ENCODE assay signal across 8 cellular contexts in genomic region chr19:16325671-16326400, GRCh38. TPM values are rescaled to one million over a fixed set of nuclear protein-coding genes. Genes with fewer than 3 reads are reported as not detected.
DNase-seq lines count a peak whose midpoint lies in the region; ATAC-seq and TF ChIP-seq lines count a peak whose summit lies in the region.

No MANE protein-coding gene starts in this region.

- ATAC-seq in HCT116 (no peak), GM19324 (IDR thresholded peaks at IDR 0.05; ENCODE audit: low FRiP score, unreplicated experiment) (no peak), HG03521 (IDR thresholded peaks at IDR 0.05; ENCODE audit: unreplicated experiment) (no peak)

- H3K4me1 ChIP-seq in HCT116 (ENCODE audit: control insufficient read depth in 1 of 2, insufficient read depth in 2 of 2, low read length in 2 of 2) (peaks cover 13 to 30% of the 10 kb centered on the region in 2 experiments), mesendoderm (ENCODE audit: control insufficient read depth, low read depth, low read length) (no peaks in the 10 kb centered on the region)

- H3K4ac ChIP-seq in mesendoderm (ENCODE audit: low read depth, low read length), result no peak overlapping the region

- H2BK120ac ChIP-seq in mesendoderm (ENCODE audit: low read depth, low read length), result no peak overlapping the region

- DNase-seq in HCT116 (ENCODE audit: low read depth, low spot score) (no peak), T-helper 1 cell (peak; percentile 38 to 64 (median 46)), choroid plexus epithelial cell (ENCODE audit: low read depth) (peak; percentile 28), mesendoderm (peak; percentile 75), substantia nigra (lab: John Stamatoyannopoulos, UW) (peak in 1 of 49 donors; percentile 42), cortex of kidney (lab: John Stamatoyannopoulos, UW) (no peak)

- H3K56ac ChIP-seq in mesendoderm (ENCODE audit: low read length), result no peak overlapping the region

- no TSS peak for BruUV-seq in HCT116 (replicated peaks; lab: Mats Ljungman, UMichigan)

- no peaks in the 10 kb centered on the region for H3K79me1 ChIP-seq in mesendoderm (ENCODE audit: low read length)

- no peak for TF ChIP-seq POLR2A in HCT116 (IDR thresholded peaks at IDR 0.05; ENCODE audit: borderline replicate concordance, extremely low read depth, insufficient read depth, insufficient read length)

- CTCF ChIA-PET in HCT116 (lab: Charles Lee), result no interaction called here

- H3K36me3 ChIP-seq in HCT116 (ENCODE audit: control insufficient read depth in 1 of 2, insufficient read depth in 2 of 2, low read length in 2 of 2), result peaks cover 5 to 11% of the 10 kb centered on the region in 2 experiments; a peak in 2 of 4 replicates
- no peaks in the 10 kb centered on the region for H3K36me3 ChIP-seq in mesendoderm (ENCODE audit: control insufficient read depth, insufficient read depth, low read length)

- H2AK5ac ChIP-seq in mesendoderm (ENCODE audit: low read length), result no peak overlapping the region

- no peak overlapping the region for H3K23ac ChIP-seq in mesendoderm (ENCODE audit: low read length)

- no peaks in the 10 kb centered on the region for H3K27me3 ChIP-seq in HCT116 (ENCODE audit: insufficient read depth, low read length)
- peaks cover 37% of the 10 kb centered on the region for H3K27me3 ChIP-seq in mesendoderm (ENCODE audit: insufficient read depth, low read length, poor library complexity)

- H4K5ac ChIP-seq in mesendoderm (ENCODE audit: low read length), result no peak overlapping the region

- POLR2A ChIA-PET in HCT116 (lab: Charles Lee), result interaction anchor here (1.6 to 1.8 kb wide), 3 partner anchors 12 to 79 kb away, joined by 9 to 42 read pairs (median 14); no protein-coding TSS in a partner anchor

- TF ChIP-seq CTCF in HCT116 (IDR thresholded peaks at IDR 0.05 in 2 of 3, conservative IDR thresholded peaks at IDR 0.05 in 1 of 3; ENCODE audit: borderline replicate concordance in 1 of 3, insufficient read depth in 1 of 3, low read depth in 2 of 3, low read length in 2 of 3) (no peak), choroid plexus epithelial cell (conservative IDR thresholded peaks at IDR 0.05; ENCODE audit: low read depth, low read length) (no peak)

- no peak overlapping the region for H3K18ac ChIP-seq in mesendoderm (ENCODE audit: low read length)

- intact Hi-C loops in HCT116 (cut with micrococcal nuclease), result loop anchor here (5.0 kb wide), 1 partner anchor 79 kb away; no protein-coding TSS in a partner anchor

- no peak for TF ChIP-seq RAD21 in HCT116 (IDR thresholded peaks at IDR 0.05; ENCODE audit: low read depth)

- H3K79me2 ChIP-seq in HCT116 (ENCODE audit: insufficient read depth, low read length) (peaks cover 23% of the 10 kb centered on the region), mesendoderm (ENCODE audit: control insufficient read depth, insufficient read depth, low read length) (no peaks in the 10 kb centered on the region)

- H3K9me2 ChIP-seq in HCT116 (ENCODE audit: insufficient read depth), result no peaks in the 10 kb centered on the region

- no peak overlapping the region for H4K8ac ChIP-seq in mesendoderm (ENCODE audit: low read depth, low read length)

- 0 out of 2 replicates have a peak, but pooled peaks cover 8% of the 10 kb centered on the region for H4K20me1 ChIP-seq in HCT116 (ENCODE audit: insufficient read depth)

- peak overlapping the region; percentile 25 for H3K9ac ChIP-seq in HCT116 (ENCODE audit: low read length)
- H3K9ac ChIP-seq in mesendoderm (ENCODE audit: low read length), result peak overlapping the region; percentile 28

- H2AFZ ChIP-seq in HCT116 (ENCODE audit: low read depth, low read length, poor library complexity, severe bottlenecking), result no peak overlapping the region

- H2BK5ac ChIP-seq in mesendoderm (ENCODE audit: low read length), result no peak overlapping the region

- no peaks in the 10 kb centered on the region for H3K9me3 ChIP-seq in HCT116 (ENCODE audit: control insufficient read depth in 1 of 2, insufficient read depth in 1 of 2, low read depth in 1 of 2, low read length in 2 of 2)

- H3K4me2 ChIP-seq in HCT116 (ENCODE audit: low read length), result peak overlapping the region; percentile 72
- H3K4me2 ChIP-seq in mesendoderm (ENCODE audit: low read length), result peak overlapping the region; percentile 64

- H3K4me3 ChIP-seq in HCT116 (replicated peaks in 1 of 2; ENCODE audit: low read depth in 1 of 2, low read length in 2 of 2) (peak overlapping the region; percentile 51 to 59), choroid plexus epithelial cell (ENCODE audit: low read depth, low read length) (peak overlapping the region; percentile 70), mesendoderm (ENCODE audit: low read length) (peak overlapping the region; percentile 20)

- peak overlapping the region; percentile 79; the same call in 1 of the 2 replicates for H3K27ac ChIP-seq in HCT116 (ENCODE audit: low read depth, low read length)
- no peak overlapping the region for H3K27ac ChIP-seq in mesendoderm (ENCODE audit: low read depth, low read length)
- peak overlapping the region; percentile 53 for H3K27ac ChIP-seq in substantia nigra (ENCODE audit: low read depth, low read length, poor library complexity, severe bottlenecking)

- RAD21 ChIA-PET in HCT116 (lab: Charles Lee; ENCODE audit: low non-redundant PET in 1 of 2, low total read pairs in 2 of 2, uncharacterized antibody in 2 of 2, unreplicated experiment in 2 of 2), result no interaction called here

- no peak overlapping the region for H2BK15ac ChIP-seq in mesendoderm (replicated peaks; ENCODE audit: low read depth)

- WGBS in mesendoderm (ENCODE audit: extremely low coverage, insufficient coverage, low lambda C conversion rate), result no CpG with 5 or more reads among the region's 76 CpGs

TF ChIP-seq in HCT116, 20 proteins besides CTCF, POLR2A, EP300 and RAD21:
- no peak for TF ChIP-seq REST (IDR thresholded peaks at IDR 0.05; ENCODE audit: low read depth)

RNA-seq across cellular contexts. Expression of gene KLF2, which starts 1.2 kb away (rescaled TPM):
- 39.4 TPM for total RNA-seq in HCT116 (2021; ENCODE audit: unreplicated experiment)
- 37.7 and 54.7 TPM in 2 replicates for polyA plus RNA-seq in HCT116 (2012)
- 0.87 TPM for polyA plus RNA-seq in mesendoderm (2013, experiment 1 of 2)
- polyA plus RNA-seq in mesendoderm (2013, experiment 2 of 2), result 0.88 TPM

Comparison
In these comparisons a context has a peak if more than half of its experiments do, and no peak if none do; other contexts are left out.
1. DNase-seq: peak in T-helper 1 cell (5 of 5), choroid plexus epithelial cell (single experiment) and mesendoderm (single experiment); none in HCT116 (single experiment) and cortex of kidney (single experiment).
2. H3K4me3 ChIP-seq: peak in every context shown above with its lines; median percentile 70 in choroid plexus epithelial cell; 55 in HCT116; 20 in mesendoderm.